ENCODE assay signal across 8 cellular contexts in the genomic region with DNA sequence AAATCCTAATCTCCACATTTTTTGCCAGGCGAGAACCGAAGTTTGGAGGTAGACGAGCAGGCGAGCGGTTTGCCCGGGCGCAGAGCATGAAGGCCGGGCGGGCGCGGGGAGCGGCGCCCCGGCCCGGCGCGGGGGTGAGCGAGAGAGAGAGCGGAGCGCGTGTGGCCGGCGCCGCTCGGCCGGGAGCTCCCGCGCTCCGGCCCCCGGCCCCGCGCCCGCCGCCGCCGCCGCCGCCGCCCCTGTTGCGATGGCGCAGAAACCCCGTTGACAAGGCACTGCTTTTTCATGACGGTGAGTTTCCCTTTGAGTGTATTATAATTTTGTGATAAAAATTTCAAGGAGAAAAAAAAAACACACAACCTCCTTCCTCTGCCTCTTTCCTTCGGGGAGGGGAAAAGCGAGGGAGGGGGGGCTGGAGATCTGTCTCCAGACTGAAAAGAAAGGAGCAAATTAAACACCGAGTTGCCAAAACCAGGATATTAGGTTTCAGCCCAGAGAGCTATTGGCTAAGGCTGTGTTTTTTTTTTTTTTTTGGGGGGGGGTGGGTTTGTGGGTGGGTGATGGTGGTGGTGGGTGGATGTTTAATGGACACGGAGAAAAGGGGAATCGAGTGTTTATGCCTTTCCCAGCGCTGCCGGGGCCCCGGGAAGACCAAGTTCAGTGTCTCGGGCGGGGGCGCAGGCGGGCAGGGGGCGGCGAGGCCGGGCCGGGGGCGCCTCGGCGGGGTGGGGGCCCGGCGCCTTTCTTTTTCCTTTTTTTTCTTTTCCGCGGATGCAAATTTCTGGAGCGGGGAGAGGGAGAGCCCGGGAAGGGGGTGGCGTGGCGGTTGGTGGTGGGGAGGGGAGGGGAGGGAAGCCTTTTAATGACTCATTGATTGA. TPM values are rescaled to one million over a fixed set of nuclear protein-coding genes. Genes with fewer than 3 reads are reported as not detected.
DNase-seq lines count a peak whose midpoint lies in the region; ATAC-seq and TF ChIP-seq lines count a peak whose summit lies in the region.

Gene BICRAL, plus strand, starts transcription at position 242 of the 878 bp plus-strand sequence. CDS start 39,971 bp downstream, outside the sequence.

- H3K36me3 ChIP-seq in HUES64 (ENCODE audit: insufficient read depth, low read length) (no peaks in the 10 kb centered on the region), PC-9 (ENCODE audit: low read depth) (no peaks in the 10 kb centered on the region), esophagus (ENCODE audit: control insufficient read depth in 2 of 2, insufficient read depth in 2 of 2, low read length in 1 of 2) (no peaks in the 10 kb centered on the region), muscle layer of colon (ENCODE audit: insufficient read depth, low read length) (no peaks in the 10 kb centered on the region)

- POLR2A ChIA-PET in PC-9 (lab: Charles Lee; ENCODE audit: unreplicated experiment): interaction anchor here (0.6 to 2.0 kb wide), 8 partner anchors 13 to 634 kb away, joined by 3 to 50 read pairs (median 7); partner anchors contain the start of genes PTK7 and TBCC

- intact Hi-C loops in PC-9 (cut with micrococcal nuclease; ENCODE audit: unreplicated experiment): loop anchor here (1.0 kb wide), 1 partner anchor 36 kb away; the partner anchor contains the start of gene TBCC

- no peaks in the 10 kb centered on the region for H3K9me3 ChIP-seq in HUES64 (ENCODE audit: insufficient read depth, low read depth, low read length)
- no peaks in the 10 kb centered on the region for H3K9me3 ChIP-seq in PC-9 (ENCODE audit: insufficient read depth, low read depth)
- H3K9me3 ChIP-seq in esophagus (ENCODE audit: control insufficient read depth in 2 of 2, insufficient read depth in 1 of 2, low read depth in 1 of 2, low read length in 1 of 2): no peaks in the 10 kb centered on the region
- no peaks in the 10 kb centered on the region for H3K9me3 ChIP-seq in muscle layer of colon (ENCODE audit: low read length)

- H2AFZ ChIP-seq in PC-9: peak within 1 kb of the TSS; percentile 76

- no peak for ATAC-seq in HG02610 (IDR thresholded peaks at IDR 0.05; ENCODE audit: unreplicated experiment)

- TF ChIP-seq CTCF in PC-9 (conservative IDR thresholded peaks at IDR 0.05): no peak

- H3F3A ChIP-seq in PC-9 (ENCODE audit: insufficient read depth, low read depth): peaks cover 37% of the 10 kb centered on the region

- H3K9me3 Mint-ChIP-seq in activated T-cell treated with anti-CD3 and anti-CD28 coated beads, Interleukin-2, amount 50 U/mL, for 24 hours: no peaks in the 10 kb centered on the region

- H3K9ac ChIP-seq in HUES64 (ENCODE audit: low read depth, low read length) (peak within 1 kb of the TSS; percentile 100), muscle layer of colon (ENCODE audit: low read length) (peak within 1 kb of the TSS; percentile 99)

- H3K4me3 ChIP-seq in HUES64 (ENCODE audit: low read length) (peak within 1 kb of the TSS; percentile 80), PC-9 (peak within 1 kb of the TSS; percentile 99), esophagus (ENCODE audit: low read depth in 1 of 2, low read length in 2 of 2) (peak within 1 kb of the TSS; percentile 78 to 99), muscle layer of colon (ENCODE audit: low read depth in 1 of 2, low read length in 2 of 2) (peak within 1 kb of the TSS; percentile 81 to 87)

- H3K36me3 Mint-ChIP-seq in activated T-cell treated with anti-CD3 and anti-CD28 coated beads, Interleukin-2, amount 50 U/mL, for 24 hours (ENCODE audit: low read depth): peaks cover 28% of the 10 kb centered on the region

- no peaks in the 10 kb centered on the region for H3K27me3 ChIP-seq in HUES64 (ENCODE audit: insufficient read depth, low read length)
- H3K27me3 ChIP-seq in PC-9 (ENCODE audit: insufficient read depth, low read depth): no peaks in the 10 kb centered on the region
- H3K27me3 ChIP-seq in esophagus (ENCODE audit: control insufficient read depth in 1 of 2, insufficient read depth in 2 of 2, low read length in 2 of 2): no peaks in the 10 kb centered on the region
- no peaks in the 10 kb centered on the region for H3K27me3 ChIP-seq in muscle layer of colon (ENCODE audit: control insufficient read depth in 1 of 2, insufficient read depth in 2 of 2, low read length in 2 of 2)

- H3K4me1 ChIP-seq in HUES64 (ENCODE audit: insufficient read depth, low read length) (peaks cover 34% of the 10 kb centered on the region), PC-9 (replicated peaks; ENCODE audit: insufficient read depth) (peaks cover 39% of the 10 kb centered on the region), esophagus (ENCODE audit: control insufficient read depth in 2 of 2, insufficient read depth in 2 of 2, low read length in 1 of 2) (peaks cover 0 to 3% of the 10 kb centered on the region in 2 donors), muscle layer of colon (ENCODE audit: insufficient read depth, low read length) (peaks cover 31% of the 10 kb centered on the region)

- no TSS peak for BruUV-seq in PC-9 (replicated peaks; lab: Mats Ljungman, UMichigan)

- WGBS in HUES64: under 1% methylated on average over 64 of the region's 70 CpGs
- 0 to 1% methylated on average over 43 to 68 of the region's 70 CpGs for WGBS in esophagus, 2 donors

- peak within 1 kb of the TSS; percentile 95 for H3K4me3 Mint-ChIP-seq in activated T-cell treated with anti-CD3 and anti-CD28 coated beads, Interleukin-2, amount 50 U/mL, for 24 hours

- peak within 1 kb of the TSS; percentile 100 for H3K27ac Mint-ChIP-seq in activated T-cell treated with anti-CD3 and anti-CD28 coated beads, Interleukin-2, amount 50 U/mL, for 24 hours

- H3K4me2 ChIP-seq in PC-9: peak within 1 kb of the TSS; percentile 95

- H3K27me3 Mint-ChIP-seq in activated T-cell treated with anti-CD3 and anti-CD28 coated beads, Interleukin-2, amount 50 U/mL, for 24 hours: no peaks in the 10 kb centered on the region

- peak within 1 kb of the TSS; percentile 100 for H3K27ac ChIP-seq in HUES64 (ENCODE audit: low read depth, low read length)
- peak within 1 kb of the TSS; percentile 94 for H3K27ac ChIP-seq in PC-9
- peak within 1 kb of the TSS; percentile 99 to 100 for H3K27ac ChIP-seq in esophagus (ENCODE audit: low read depth in 2 of 2, low read length in 1 of 2)
- H3K27ac ChIP-seq in muscle layer of colon (ENCODE audit: low read depth, low read length): peak within 1 kb of the TSS; percentile 98

- peaks cover 47% of the 10 kb centered on the region for H3K79me2 ChIP-seq in PC-9 (ENCODE audit: low read depth)

- DNase-seq in COLO829 (ENCODE audit: low spot score) (peak; percentile 89), PC-9 (peak; percentile 63 to 72)
- peak; percentile 82 for DNase-seq in activated T-cell treated with anti-CD3 and anti-CD28 coated beads, Interleukin-2, amount 50 U/mL, for 24 hours
- DNase-seq in stimulated activated CD8-positive, alpha-beta memory T cell treated with anti-CD3 and anti-CD28 coated beads, Interleukin-7, amount 100 ng/mL, for 1 hour (ENCODE audit: low read depth in 2 of 2): peak; percentile 51 to 58

- H3K4me1 Mint-ChIP-seq in activated T-cell treated with anti-CD3 and anti-CD28 coated beads, Interleukin-2, amount 50 U/mL, for 24 hours (ENCODE audit: low read depth): peaks cover 36% of the 10 kb centered on the region

- H3K9me2 ChIP-seq in PC-9 (ENCODE audit: insufficient read depth): no peaks in the 10 kb centered on the region

- no peaks in the 10 kb centered on the region for H4K20me1 ChIP-seq in PC-9 (ENCODE audit: insufficient read depth)

- CTCF ChIA-PET in PC-9 (lab: Charles Lee): interaction anchor here (0.6 to 0.7 kb wide), 4 partner anchors 35 to 1350 kb away, joined by 4 to 8 read pairs (median 6); no protein-coding TSS in a partner anchor

RNA-seq across cellular contexts. Expression of gene BICRAL, which starts in this region (rescaled TPM):
- 7.2 TPM for polyA plus RNA-seq in HUES64 (2013, experiment 1 of 2)
- 7.7 TPM for polyA plus RNA-seq in HUES64 (2013, experiment 2 of 2)
- 8.5 and 12.9 TPM in 2 replicates for total RNA-seq in PC-9 (2021)
- polyA plus RNA-seq in esophagus: 1 to 10 TPM; 2.4 to 3.0 TPM
